ENCODE assay signal across 9 cellular contexts in genomic region chrX:123964155-123964554, GRCh38. TPM values are rescaled to one million over a fixed set of nuclear protein-coding genes. Genes with fewer than 3 reads are reported as not detected.
A peak's percentile ranks its signal among the peaks of the same experiment; 100 is the strongest.
DNase-seq lines count a peak whose midpoint lies in the region; ATAC-seq and TF ChIP-seq lines count a peak whose summit lies in the region.
"Had no signal": no experiment of that assay in that cellular context is flagged by ENCODE, and none has a peak within 500 bp of the region (broad histone marks: within the 10 kb centered on the region; RNA-seq: fewer than 3 reads in every experiment).

No MANE protein-coding gene starts in this region.

- ATAC-seq in WTC11, result no peak

- TF ChIP-seq EP300 in stomach (IDR thresholded peaks at IDR 0.05), result no peak

- no peaks in the 10 kb centered on the region for H3K27me3 Mint-ChIP-seq in T-helper 1 cell treated with Interleukin-12 subunit alpha and Interleukin-12 subunit beta and Interleukin-4 antibody, amounts not matched to agents 30 μg/mL and 1 μg/mL, for 36 hours (ENCODE audit: low read depth)
- H3K27me3 Mint-ChIP-seq in WTC11 (ENCODE audit: low read depth), result no peaks in the 10 kb centered on the region

- whole genome bisulfite sequencing in stomach, 5 donors, result 0 to 32% (median 2%) methylated on average over 2 of the region's 2 CpGs

- peaks cover 29% of the 10 kb centered on the region for H3K4me1 Mint-ChIP-seq in T-helper 1 cell treated with Interleukin-12 subunit alpha and Interleukin-12 subunit beta and Interleukin-4 antibody, amounts not matched to agents 30 μg/mL and 1 μg/mL, for 36 hours (ENCODE audit: low read depth)
- H3K4me1 Mint-ChIP-seq in WTC11, result peaks cover 33% of the 10 kb centered on the region

- peak overlapping the region; percentile 100 for H3K27ac Mint-ChIP-seq in T-helper 1 cell treated with Interleukin-12 subunit alpha and Interleukin-12 subunit beta and Interleukin-4 antibody, amounts not matched to agents 30 μg/mL and 1 μg/mL, for 36 hours
- no peak overlapping the region for H3K27ac Mint-ChIP-seq in WTC11

- no peaks in the 10 kb centered on the region for H3K27me3 ChIP-seq in stomach

- H3K27ac ChIP-seq in stomach, result peak overlapping the region in 4 of 5 donors; percentile 96 to 98 (median 97)
- H3K27ac ChIP-seq: C4-2B had no signal

- H3K36me3 ChIP-seq in stomach, result no peaks in the 10 kb centered on the region

- TF ChIP-seq CTCF in WTC11 (IDR thresholded peaks at IDR 0.05) (no peak), stomach (IDR thresholded peaks at IDR 0.05) (no peak)

- DNase-seq in T-helper 1 cell, result no peak
- DNase-seq in WTC11 (ENCODE audit: low spot score), result no peak
- DNase-seq in globus pallidus (ENCODE audit: low spot score), result peak; percentile 3
- DNase-seq in stomach, result no peak
- DNase-seq in stimulated activated CD4-positive, alpha-beta T cell treated with anti-CD3 and anti-CD28 coated beads, Interleukin-1b, Interleukin-23, amount 100 ng/mL, for 48 hours, result no peak
- no peak for DNase-seq in NCI-H1105 treated with DMSO at 0.1 percent for 48 hours (lab: John Stamatoyannopoulos, UW)
- DNase-seq in hippocampal formation (lab: John Stamatoyannopoulos, UW), result no peak

- H3K4me1 ChIP-seq in stomach, result peaks cover 0 to 44% (median 18%) of the 10 kb centered on the region in 4 donors

- H3K4me3 ChIP-seq in stomach, result peak overlapping the region; percentile 0 to 68 (median 62)

- POLR2A ChIA-PET in WTC11 (lab: Charles Lee), result interaction anchor here (0.5 kb wide), 1 partner anchor 187 kb away, joined by 4 read pairs; no protein-coding TSS in a partner anchor

- no peak for TF ChIP-seq POLR2A in stomach (IDR thresholded peaks at IDR 0.05)

- peaks cover 20% of the 10 kb centered on the region for H3K36me3 Mint-ChIP-seq in T-helper 1 cell treated with Interleukin-12 subunit alpha and Interleukin-12 subunit beta and Interleukin-4 antibody, amounts not matched to agents 30 μg/mL and 1 μg/mL, for 36 hours (ENCODE audit: low read depth)
- H3K36me3 Mint-ChIP-seq in WTC11, result peaks cover 5% of the 10 kb centered on the region; the same call in 1 of the 2 replicates

- peak overlapping the region; percentile 98 for H3K4me3 Mint-ChIP-seq in T-helper 1 cell treated with Interleukin-12 subunit alpha and Interleukin-12 subunit beta and Interleukin-4 antibody, amounts not matched to agents 30 μg/mL and 1 μg/mL, for 36 hours
- peak overlapping the region; percentile 97 for H3K4me3 Mint-ChIP-seq in WTC11

- intact Hi-C loops in stomach (cut with DNase I; ENCODE audit: low total_unique reads), result no loop called here

- no peaks in the 10 kb centered on the region for H3K9me3 ChIP-seq in stomach

- CTCF ChIA-PET in WTC11 (lab: Charles Lee), result no interaction called here

- no peaks in the 10 kb centered on the region for H3K9me3 Mint-ChIP-seq in T-helper 1 cell treated with Interleukin-12 subunit alpha and Interleukin-12 subunit beta and Interleukin-4 antibody, amounts not matched to agents 30 μg/mL and 1 μg/mL, for 36 hours
- H3K9me3 Mint-ChIP-seq in WTC11, result no peaks in the 10 kb centered on the region

TF ChIP-seq in WTC11, 78 proteins besides CTCF, POLR2A, EP300 and RAD21:
- TF ChIP-seq ZMAT4 (CRISPR knock-in tag; IDR thresholded peaks at IDR 0.05) (no peak), GABPB1 (CRISPR knock-in tag; IDR thresholded peaks at IDR 0.05) (no peak), SMAD4 (CRISPR knock-in tag; IDR thresholded peaks at IDR 0.05) (no peak), ATF2 (CRISPR knock-in tag; IDR thresholded peaks at IDR 0.05; ENCODE audit: borderline replicate concordance, low read depth) (no peak), ZNF317 (CRISPR knock-in tag; IDR thresholded peaks at IDR 0.05; ENCODE audit: borderline replicate concordance, low read depth) (no peak), EMX1 (CRISPR knock-in tag; IDR thresholded peaks at IDR 0.05) (no peak), STAT6 (CRISPR knock-in tag; conservative IDR thresholded peaks at IDR 0.05; ENCODE audit: low read depth) (no peak), ELF4 (CRISPR knock-in tag; IDR thresholded peaks at IDR 0.05; ENCODE audit: low read depth) (no peak), CBFB (CRISPR knock-in tag; IDR thresholded peaks at IDR 0.05; ENCODE audit: low read depth) (no peak), FOXK1 (CRISPR knock-in tag; IDR thresholded peaks at IDR 0.05) (no peak), ZNF425 (CRISPR knock-in tag; conservative IDR thresholded peaks at IDR 0.05) (no peak)

RNA-seq across cellular contexts. Expression of gene STAG2, which starts 2.6 kb away (rescaled TPM):
- total RNA-seq in WTC11 (2021) (68.2 to 70.5 TPM (median 69.0 TPM) in 3 replicates), stomach (100 to 1,000 TPM in 1 of 5 donors, 10 to 100 TPM in 4; 11.6 to 175 (median 32.6) TPM)
- polyA plus RNA-seq in stomach, result 10 to 100 TPM; 11.1 to 21.5 (median 16.8) TPM
